Comparison of ENCODE assay signal across 1 cellular context in genomic region chr13:80550856-80551532, GRCh38.
TF ChIP-seq lines count a peak whose summit lies in the region.

No MANE protein-coding gene starts in this region.

TF ChIP-seq in H1, 55 proteins besides CTCF, POLR2A, EP300 and RAD21:
- TF ChIP-seq CHD7 (IDR thresholded peaks at IDR 0.05; ENCODE audit: insufficient replicate concordance, low read length) (no peak), SIN3A (conservative IDR thresholded peaks at IDR 0.05 in 1 of 2, IDR thresholded peaks at IDR 0.05 in 1 of 2; ENCODE audit: low read depth in 1 of 2, low read length in 2 of 2) (no peak), HDAC6 (IDR thresholded peaks at IDR 0.05; ENCODE audit: low read depth, low read length) (no peak), CBX8 (IDR thresholded peaks at IDR 0.05; ENCODE audit: borderline replicate concordance, low read depth, low read length) (no peak), SIX5 (IDR thresholded peaks at IDR 0.05; ENCODE audit: low read depth, low read length) (no peak), ATF2 (IDR thresholded peaks at IDR 0.05; ENCODE audit: low read length) (no peak), JUN (IDR thresholded peaks at IDR 0.05; ENCODE audit: low read depth, low read length) (no peak), YY1 (IDR thresholded peaks at IDR 0.05; ENCODE audit: low read depth, low read length) (no peak), MAFK (IDR thresholded peaks at IDR 0.05; ENCODE audit: low read depth, low read length) (no peak)
TF ChIP-seq in H1: peak in this region for 0.
